ENCODE assay signal across 8 cellular contexts in the genomic region with DNA sequence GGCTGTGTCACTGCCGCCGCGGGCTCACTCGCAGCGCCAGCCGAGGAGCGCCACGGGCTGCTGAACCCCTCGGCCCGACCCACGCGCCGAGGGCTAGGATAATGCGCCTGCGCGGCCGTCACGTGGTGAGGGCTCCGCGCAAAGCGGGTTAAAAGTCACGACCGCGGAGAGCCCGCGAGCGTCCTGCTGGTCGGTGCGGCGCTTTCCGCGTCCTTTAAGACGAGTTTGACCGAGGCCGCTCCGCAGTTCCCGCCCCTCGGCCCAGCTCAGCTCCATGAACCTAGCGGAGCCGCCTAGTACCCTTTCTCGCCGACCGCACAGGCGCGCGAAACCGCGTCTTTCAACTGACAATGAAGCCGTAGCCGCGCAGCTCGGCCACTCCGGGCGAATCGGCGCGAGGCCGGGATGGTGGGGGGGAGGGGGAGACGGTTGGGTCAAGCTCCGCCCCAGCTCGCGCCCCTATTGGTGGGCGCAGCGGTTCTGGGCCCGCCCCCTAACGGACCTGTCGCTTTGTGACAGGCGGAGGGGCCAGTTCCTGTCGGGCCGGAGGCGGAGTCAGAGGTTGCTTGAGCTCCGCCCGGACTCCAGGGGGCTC. TPM values are rescaled to one million over a fixed set of nuclear protein-coding genes. Genes with fewer than 3 reads are reported as not detected.
DNase-seq lines count a peak whose midpoint lies in the region; ATAC-seq, FAIRE-seq and TF ChIP-seq lines count a peak whose summit lies in the region.

No MANE protein-coding gene starts in this region.

- peak overlapping the region; percentile 100 for H3K27ac ChIP-seq in kidney (ENCODE audit: low read depth in 2 of 2, low read length in 2 of 2)

- H3K27ac Mint-ChIP-seq in chondrocyte (ENCODE audit: unreplicated experiment): peak overlapping the region; percentile 99

- FAIRE-seq in kidney (lab: Jason Lieb, UNC): peak; percentile 94

- H3K36me3 ChIP-seq in kidney (ENCODE audit: control insufficient read depth in 1 of 2, insufficient read depth in 2 of 2, low read length in 2 of 2): no peaks in the 10 kb centered on the region

- peak overlapping the region; percentile 88 to 93 for H3K9ac ChIP-seq in kidney (ENCODE audit: low read length in 2 of 2)

- H3K36me3 Mint-ChIP-seq in chondrocyte (ENCODE audit: low read depth): no peaks in the 10 kb centered on the region

- H3K27me3 Mint-ChIP-seq in chondrocyte (ENCODE audit: low read depth): no peaks in the 10 kb centered on the region

- no peaks in the 10 kb centered on the region for H3K9me3 ChIP-seq in kidney (ENCODE audit: control insufficient read depth in 1 of 2, low read length in 2 of 2)

- DNase-seq in Ammon's horn (ENCODE audit: low spot score) (peak; percentile 100), GM19238 (ENCODE audit: insufficient read length, low spot score) (peak; percentile 91), NCI-H510A (lab: John Stamatoyannopoulos, UW) (peak; percentile 82), chondrocyte (ENCODE audit: low spot score) (peak; percentile 100), kidney (peak; percentile 100)
- DNase-seq in activated CD4-positive, alpha-beta T cell treated with anti-CD3 and anti-CD28 coated beads for 24 hours (ENCODE audit: low read depth in 2 of 2): peak; percentile 97 to 98
- DNase-seq in stimulated activated CD4-positive, alpha-beta T cell treated with anti-CD3 and anti-CD28 coated beads, Interleukin-15, amount 100 ng/mL, for 1 hour (ENCODE audit: low read depth in 1 of 2, low spot score in 1 of 2): peak; percentile 97 to 99

- intact Hi-C loops in kidney (cut with DNase I): no loop called here

- H3K9me3 Mint-ChIP-seq in chondrocyte (ENCODE audit: low read depth): no peaks in the 10 kb centered on the region

- H3K4me3 Mint-ChIP-seq in chondrocyte (ENCODE audit: unreplicated experiment): peak overlapping the region; percentile 92

- peak overlapping the region; percentile 91 to 98 for H3K4me3 ChIP-seq in kidney (ENCODE audit: low read length in 2 of 2)

- H3K4me1 ChIP-seq in kidney (ENCODE audit: control insufficient read depth in 1 of 2, insufficient read depth in 1 of 2, low read depth in 1 of 2, low read length in 2 of 2): peaks cover 0 to 3% of the 10 kb centered on the region in 2 donors

- TF ChIP-seq CTCF in chondrocyte (IDR thresholded peaks at IDR 0.05): no peak
- TF ChIP-seq CTCF in kidney (IDR thresholded peaks at IDR 0.05; ENCODE audit: borderline replicate concordance, extremely low read depth, insufficient read depth): no peak

- H3K4me1 Mint-ChIP-seq in chondrocyte (ENCODE audit: low read depth): peaks cover 24% of the 10 kb centered on the region

- peak; percentile 88 for ATAC-seq in HG03439 (IDR thresholded peaks at IDR 0.05; ENCODE audit: unreplicated experiment)

RNA-seq across cellular contexts. Expression of a gene that starts 0.6 kb away (rescaled TPM):
- total RNA-seq in chondrocyte (113 to 119 TPM (median 118 TPM) in 3 replicates), kidney (89.9 TPM)
- polyA plus RNA-seq in kidney (ENCODE audit: insufficient read depth, low read depth, low replicate concordance): 44.7 TPM

Comparison
In these comparisons a context has a peak if more than half of its experiments do, and no peak if none do; other contexts are left out.
1. Peak in every context shown above with its lines: DNase-seq, ATAC-seq, H3K4me3 ChIP-seq and H3K27ac ChIP-seq.